15 cellular contexts compared by ENCODE assay signal in genomic region chr12:132476038-132476414, GRCh38. TPM values are rescaled to one million over a fixed set of nuclear protein-coding genes. Genes with fewer than 3 reads are reported as not detected.
DNase-seq lines count a peak whose midpoint lies in the region; ATAC-seq, FAIRE-seq and TF ChIP-seq lines count a peak whose summit lies in the region.
"Had no signal": no experiment of that assay in that cellular context is flagged by ENCODE, and none has a peak within 500 bp of the region (broad histone marks: within the 10 kb centered on the region; RNA-seq: fewer than 3 reads in every experiment).

No MANE protein-coding gene starts in this region.

- H3K4me1 ChIP-seq in GM23338 (ENCODE audit: insufficient read depth) (no peaks in the 10 kb centered on the region), GM12878 (ENCODE audit: control insufficient read depth, insufficient read depth, low read length) (peaks cover 19% of the 10 kb centered on the region), body of pancreas (peaks cover 5% of the 10 kb centered on the region)
- H3K4me1 ChIP-seq: foreskin keratinocyte had no signal

- WGBS in GM12878 (ENCODE audit: insufficient coverage, insufficient replicate concordance, low lambda C conversion rate, missing lambda C conversion rate) = 79% methylated on average over 26 of the region's 26 CpGs
- WGBS in body of pancreas, 2 donors = 83 to 89% methylated on average over 25 to 26 of the region's 26 CpGs

- intact Hi-C loops in GM12878 (cut with micrococcal nuclease; ENCODE audit: unreplicated experiment) = no loop called here
- intact Hi-C loops in body of pancreas (cut with DNase I) = no loop called here

- SMC1A ChIA-PET in GM12878 (lab: Charles Lee; ENCODE audit: uncharacterized antibody, unreplicated experiment) = no interaction called here

- H3K4me1 Mint-ChIP-seq in activated CD4-positive, alpha-beta T cell treated with anti-CD3 and anti-CD28 coated beads, Interleukin-2, amount 10 ng/mL, durations not matched to agents 7 days and 5 days = peaks cover 37% of the 10 kb centered on the region
- H3K4me1 Mint-ChIP-seq in GM23338 (peaks cover 2% of the 10 kb centered on the region; the same call in 1 of the 3 replicates), progenitor cell of endocrine pancreas (ENCODE audit: low read depth) (peaks cover 2% of the 10 kb centered on the region)

- H3K4me3 Mint-ChIP-seq in activated CD4-positive, alpha-beta T cell treated with anti-CD3 and anti-CD28 coated beads, Interleukin-2, amount 10 ng/mL, durations not matched to agents 7 days and 5 days = peak overlapping the region; percentile 50
- peak overlapping the region; percentile 51; the same call in 1 of the 3 replicates for H3K4me3 Mint-ChIP-seq in GM23338
- no peak overlapping the region for H3K4me3 Mint-ChIP-seq in progenitor cell of endocrine pancreas (ENCODE audit: low read depth)

- H3K4me3 ChIP-seq in GM23338 (no peak overlapping the region), GM12878 (no peak overlapping the region), body of pancreas (no peak overlapping the region)
- H3K4me3 ChIP-seq: PC-9, SK-N-MC had no signal

- H3K27me3 ChIP-seq in GM23338 (ENCODE audit: insufficient read depth) (peaks cover 38% of the 10 kb centered on the region), GM12878 (replicated peaks in 1 of 2; ENCODE audit: control insufficient read depth in 2 of 2, insufficient read depth in 2 of 2, low read length in 1 of 2) (no peaks in the 10 kb centered on the region), body of pancreas (no peaks in the 10 kb centered on the region)
- H3K27me3 ChIP-seq: foreskin keratinocyte had no signal

- H3K27ac Mint-ChIP-seq in activated CD4-positive, alpha-beta T cell treated with anti-CD3 and anti-CD28 coated beads, Interleukin-2, amount 10 ng/mL, durations not matched to agents 7 days and 5 days = peak overlapping the region; percentile 89
- H3K27ac Mint-ChIP-seq in GM23338 (no peak overlapping the region), progenitor cell of endocrine pancreas (peak overlapping the region; percentile 87)

- BruUV-seq in GM12878 (replicated peaks; lab: Mats Ljungman, UMichigan) = no TSS peak

- no peaks in the 10 kb centered on the region for H3K9me3 Mint-ChIP-seq in activated CD4-positive, alpha-beta T cell treated with anti-CD3 and anti-CD28 coated beads, Interleukin-2, amount 10 ng/mL, durations not matched to agents 7 days and 5 days
- H3K9me3 Mint-ChIP-seq in GM23338 (peaks cover 18% of the 10 kb centered on the region), progenitor cell of endocrine pancreas (ENCODE audit: low read depth) (peaks cover 7% of the 10 kb centered on the region)

- H2AFZ ChIP-seq in GM23338 (no peak overlapping the region), GM12878 (ENCODE audit: control insufficient read depth, low read depth, low read length) (no peak overlapping the region)
- H2AFZ ChIP-seq: PC-9 had no signal

- TF ChIP-seq RAD21 in GM12878 (IDR thresholded peaks at IDR 0.05; ENCODE audit: insufficient read depth, low read depth, low read length) = no peak

- no peak for TF ChIP-seq EP300 in GM12878 (IDR thresholded peaks at IDR 0.05; ENCODE audit: borderline replicate concordance in 1 of 2, control insufficient read depth in 1 of 2, low read depth in 2 of 2, low read length in 2 of 2)

- H3K79me2 ChIP-seq in GM23338 (replicated peaks; ENCODE audit: insufficient read depth) = no peaks in the 10 kb centered on the region
- no peaks in the 10 kb centered on the region for H3K79me2 ChIP-seq in GM12878 (ENCODE audit: control insufficient read depth, insufficient read depth, low read length)

- H3K36me3 ChIP-seq in GM23338 (ENCODE audit: insufficient read depth) = no peaks in the 10 kb centered on the region
- H3K36me3 ChIP-seq in GM12878 (ENCODE audit: control insufficient read depth in 2 of 2, insufficient read depth in 2 of 2, low read length in 1 of 2) = no peaks in the 10 kb centered on the region
- H3K36me3 ChIP-seq in body of pancreas (replicated peaks in 1 of 2; ENCODE audit: insufficient read depth in 1 of 2, low read depth in 2 of 2) = no peaks in the 10 kb centered on the region

- no peaks in the 10 kb centered on the region for H3K9me2 ChIP-seq in GM23338 (ENCODE audit: insufficient read depth)

- H3K36me3 Mint-ChIP-seq in activated CD4-positive, alpha-beta T cell treated with anti-CD3 and anti-CD28 coated beads, Interleukin-2, amount 10 ng/mL, durations not matched to agents 7 days and 5 days (ENCODE audit: low read depth) = no peaks in the 10 kb centered on the region
- H3K36me3 Mint-ChIP-seq in GM23338 (ENCODE audit: low read depth) (peaks cover 7% of the 10 kb centered on the region), progenitor cell of endocrine pancreas (ENCODE audit: insufficient read depth) (peaks cover 6% of the 10 kb centered on the region)

- CTCF ChIA-PET in activated CD4-positive, alpha-beta T cell treated with anti-CD3 and anti-CD28 coated beads, Interleukin-2, amount 10 ng/mL, durations not matched to agents 7 days and 5 days (lab: Charles Lee) = no interaction called here
- CTCF ChIA-PET in GM12878 (lab: Yijun Ruan, JAX) = no interaction called here

- H3K9ac ChIP-seq in GM12878 (ENCODE audit: control insufficient read depth, insufficient read depth, low read length) = no peak overlapping the region

- H4K20me1 ChIP-seq in GM23338 (replicated peaks; ENCODE audit: insufficient read depth) (no peaks in the 10 kb centered on the region), GM12878 (ENCODE audit: control insufficient read depth, insufficient read depth) (no peaks in the 10 kb centered on the region)

- POLR2A ChIA-PET in activated CD4-positive, alpha-beta T cell treated with anti-CD3 and anti-CD28 coated beads, Interleukin-2, amount 10 ng/mL, durations not matched to agents 7 days and 5 days (lab: Charles Lee) = no interaction called here
- POLR2A ChIA-PET in GM12878 (lab: Charles Lee) = no interaction called here

- H3K27me3 Mint-ChIP-seq in activated CD4-positive, alpha-beta T cell treated with anti-CD3 and anti-CD28 coated beads, Interleukin-2, amount 10 ng/mL, durations not matched to agents 7 days and 5 days = no peaks in the 10 kb centered on the region
- H3K27me3 Mint-ChIP-seq in GM23338 (ENCODE audit: insufficient read depth, low read depth, poor library complexity) = peaks cover 41% of the 10 kb centered on the region
- H3K27me3 Mint-ChIP-seq in progenitor cell of endocrine pancreas = peaks cover 33% of the 10 kb centered on the region

- H3K4me2 ChIP-seq in GM23338 (no peak overlapping the region), GM12878 (ENCODE audit: control insufficient read depth, insufficient read depth) (no peak overlapping the region)
- H3K4me2 ChIP-seq: PC-9 had no signal

- RAD21 ChIA-PET in GM12878 (lab: Charles Lee; ENCODE audit: unreplicated experiment) = no interaction called here

- TF ChIP-seq POLR2A in GM12878 (IDR thresholded peaks at IDR 0.05; ENCODE audit: low read depth, low read length) = no peak
- TF ChIP-seq POLR2A in body of pancreas (IDR thresholded peaks at IDR 0.05) = no peak

- TF ChIP-seq CTCF in GM23338 (conservative IDR thresholded peaks at IDR 0.05; ENCODE audit: low read depth in 2 of 2) (no peak), GM12878 (IDR thresholded peaks at IDR 0.05 in 2 of 3, conservative IDR thresholded peaks at IDR 0.05 in 1 of 3; ENCODE audit: control insufficient read depth in 2 of 3, extremely low read depth in 1 of 3, insufficient read depth in 1 of 3, low read depth in 3 of 3, low read length in 3 of 3) (no peak), progenitor cell of endocrine pancreas (IDR thresholded peaks at IDR 0.05; ENCODE audit: unreplicated experiment) (no peak), body of pancreas (IDR thresholded peaks at IDR 0.05) (no peak)

- no peak for FAIRE-seq in GM12878 (lab: Jason Lieb, UNC)
- FAIRE-seq: small intestine had no signal

- no peak overlapping the region for H3K27ac ChIP-seq in GM23338 (ENCODE audit: low read depth)
- no peak overlapping the region for H3K27ac ChIP-seq in GM12878 (ENCODE audit: control insufficient read depth, insufficient read depth)
- no peak overlapping the region for H3K27ac ChIP-seq in body of pancreas
- H3K27ac ChIP-seq: foreskin keratinocyte, PC-9, SK-N-MC had no signal

- H3K9me3 ChIP-seq in GM12878 (replicated peaks; ENCODE audit: control insufficient read depth, insufficient read depth, low read length) (no peaks in the 10 kb centered on the region), body of pancreas (no peaks in the 10 kb centered on the region)

- 0 out of 2 replicates have a peak, but pooled peaks cover 6% of the 10 kb centered on the region for H3F3A ChIP-seq in GM23338 (replicated peaks; ENCODE audit: low read depth)

- ATAC-seq in GM23338 (no peak), GM12878 (no peak), HG03521 (IDR thresholded peaks at IDR 0.05; ENCODE audit: unreplicated experiment) (no peak), body of pancreas (no peak)
- ATAC-seq: foreskin keratinocyte, left cardiac atrium had no signal

- DNase-seq in activated CD4-positive, alpha-beta T cell treated with anti-CD3 and anti-CD28 coated beads, Interleukin-2, amount 10 ng/mL, durations not matched to agents 7 days and 5 days = no peak
- no peak for DNase-seq in activated CD4-positive, alpha-beta T cell treated with anti-CD3 and anti-CD28 coated beads, Interleukin-2, amount 50 U/mL, for 48 hours
- DNase-seq in GM23338 (ENCODE audit: low spot score) (no peak), GM12878 (ENCODE audit: low read depth, low spot score) (no peak), progenitor cell of endocrine pancreas (ENCODE audit: low spot score, unreplicated experiment) (no peak), body of pancreas (no peak)
- no peak for DNase-seq in effector CD4-positive, alpha-beta T cell
- DNase-seq: cerebellar nuclear complex, foreskin keratinocyte, left cardiac atrium, NCI-H2107, PC-9, small intestine had no signal

- in situ Hi-C loops in GM12878 (cut with MboI) = no loop called here

RNA-seq across cellular contexts. Expression of gene FBRSL1, which starts 13.9 kb away (rescaled TPM):
- total RNA-seq in activated CD4-positive, alpha-beta T cell treated with anti-CD3 and anti-CD28 coated beads, Interleukin-2, amount 10 ng/mL, durations not matched to agents 7 days and 5 days = 10 to 100 TPM; 49.8 to 51.1 TPM
- total RNA-seq in GM23338 (2014; rRNA removed; shearing (Covaris generic)) = 65.9 and 89.8 TPM in 2 replicates
- polyA plus RNA-seq in GM23338 (2016; fragmentation: Nextera tagmentation; extraction: Ambion mirVana) = 29.5 and 37.8 TPM in 2 replicates
- total RNA-seq in GM12878 (2013; cell fraction: nucleolus; rRNA removed) = 30.6 and 38.6 TPM in 2 replicates
- 4.5 and 6.3 TPM in 2 replicates for total RNA-seq in GM12878 (2014; rRNA removed)
- total RNA-seq in GM12878 (2014; rRNA removed; fragmentation: Illumina TruSeq; extraction: Trizol) = 2.0 and 6.7 TPM in 2 replicates
- total RNA-seq in GM12878 (2021) = 53.4 and 55.1 TPM in 2 replicates
- 34.4 TPM for polyA plus RNA-seq in GM12878 (2011; ENCODE audit: low read depth)
- polyA plus RNA-seq in GM12878 (2011; rRNA removed) = 0.40 and 0.81 TPM in 2 replicates
- 2.6 and 7.9 TPM in 2 replicates for polyA plus RNA-seq in GM12878 (2011; cell fraction: cytosol; rRNA removed)
- 17.0 and 38.4 TPM in 2 replicates for polyA plus RNA-seq in GM12878 (2011; cell fraction: nucleus; rRNA removed)
- 21.0 and 21.8 TPM in 2 replicates for polyA plus RNA-seq in GM12878 (2012)
- polyA plus RNA-seq in GM12878 (2014; fragmentation: Illumina TruSeq; extraction: Trizol) = 1.1 and 12.3 TPM in 2 replicates
- under 1 TPM; 0.19 to 0.58 TPM for polyA plus RNA-seq in GM12878 (2014; fragmentation: Nextera tagmentation; extraction: Ambion mirVana)
- polyA plus RNA-seq in GM12878 (2014; rRNA removed) = 19.9 and 29.3 TPM in 2 replicates
- 1 to 10 TPM; 1.4 to 1.9 TPM for polyA plus RNA-seq in GM12878 (2016; fragmentation: Nextera tagmentation; extraction: Ambion mirVana)
- polyA minus RNA-seq in GM12878 (2011; rRNA and poly(A)+ RNA removed) = 0.59 and 2.1 TPM in 2 replicates
- polyA minus RNA-seq in GM12878 (2011; cell fraction: cytosol; rRNA and poly(A)+ RNA removed) = 7.5 and 13.1 TPM in 2 replicates
- polyA minus RNA-seq in GM12878 (2011; cell fraction: nucleus; rRNA and poly(A)+ RNA removed) = 2.8 and 6.9 TPM in 2 replicates
- total RNA-seq in progenitor cell of endocrine pancreas = 195 and 199 TPM in 2 replicates
- total RNA-seq in body of pancreas = 10 to 100 TPM; 29.8 to 50.1 TPM
